1 cellular context compared by ENCODE assay signal in the genomic region with DNA sequence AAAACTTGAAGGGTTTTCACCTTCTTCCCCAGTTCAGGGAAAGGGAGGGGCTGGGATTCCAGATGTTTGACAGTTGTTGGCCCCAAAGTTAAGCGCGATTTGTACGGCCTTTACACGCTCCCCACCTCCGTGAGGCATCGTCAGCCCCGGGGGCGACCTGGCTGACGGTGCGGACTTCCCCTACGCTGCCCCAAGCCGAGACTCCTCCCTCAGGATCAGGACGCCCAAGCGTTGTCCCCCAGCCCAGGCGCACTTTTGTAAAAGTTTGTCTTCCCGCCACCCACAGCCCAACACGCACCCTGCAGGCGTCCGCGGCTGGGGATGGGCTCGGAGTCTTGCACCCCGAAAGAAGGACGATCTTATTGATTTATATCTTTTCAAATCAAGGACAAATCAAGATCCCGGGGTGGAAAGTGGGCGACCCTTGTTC.
TF ChIP-seq lines count a peak whose summit lies in the region.

No MANE protein-coding gene starts in this region.

TF ChIP-seq in H1, 55 proteins besides CTCF, POLR2A, EP300 and RAD21:
- TF ChIP-seq SAP30 (IDR thresholded peaks at IDR 0.05; ENCODE audit: insufficient read depth, insufficient replicate concordance, low read length) (no peak), TAF7 (optimal IDR thresholded peaks at IDR 0.05; ENCODE audit: borderline replicate concordance, low read depth, low read length) (no peak), PHF8 (conservative IDR thresholded peaks at IDR 0.05; ENCODE audit: low read depth, low read length) (0 out of 2 replicates have a peak, but pooled peaks have one; percentile 8), BACH1 (IDR thresholded peaks at IDR 0.05; ENCODE audit: low read length) (no peak), EZH2 (IDR thresholded peaks at IDR 0.05; ENCODE audit: low read depth, low read length, severe bottlenecking) (peak; percentile 30), SP2 (IDR thresholded peaks at IDR 0.05; ENCODE audit: low read length) (no peak), KDM4A (IDR thresholded peaks at IDR 0.05; ENCODE audit: low read depth, low read length, severe bottlenecking) (peak; percentile 13), SUZ12 (IDR thresholded peaks at IDR 0.05; ENCODE audit: low read length) (0 out of 2 replicates have a peak, but pooled peaks have one; percentile 22), SP1 (IDR thresholded peaks at IDR 0.05; ENCODE audit: low read depth, low read length) (no peak), HDAC6 (IDR thresholded peaks at IDR 0.05; ENCODE audit: low read depth, low read length) (no peak), TEAD4 (IDR thresholded peaks at IDR 0.05; ENCODE audit: low read depth, low read length) (no peak), CHD2 (IDR thresholded peaks at IDR 0.05; ENCODE audit: low read length) (no peak)
- TF ChIP-seq, protein P1, sequence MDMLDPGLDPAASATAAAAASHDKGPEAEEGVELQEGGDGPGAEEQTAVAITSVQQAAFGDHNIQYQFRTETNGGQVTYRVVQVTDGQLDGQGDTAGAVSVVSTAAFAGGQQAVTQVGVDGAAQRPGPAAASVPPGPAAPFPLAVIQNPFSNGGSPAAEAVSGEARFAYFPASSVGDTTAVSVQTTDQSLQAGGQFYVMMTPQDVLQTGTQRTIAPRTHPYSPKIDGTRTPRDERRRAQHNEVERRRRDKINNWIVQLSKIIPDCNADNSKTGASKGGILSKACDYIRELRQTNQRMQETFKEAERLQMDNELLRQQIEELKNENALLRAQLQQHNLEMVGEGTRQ (IDR thresholded peaks at IDR 0.05; ENCODE audit: low read length) = no peak
